18 cellular contexts compared by ENCODE assay signal in the genomic region with DNA sequence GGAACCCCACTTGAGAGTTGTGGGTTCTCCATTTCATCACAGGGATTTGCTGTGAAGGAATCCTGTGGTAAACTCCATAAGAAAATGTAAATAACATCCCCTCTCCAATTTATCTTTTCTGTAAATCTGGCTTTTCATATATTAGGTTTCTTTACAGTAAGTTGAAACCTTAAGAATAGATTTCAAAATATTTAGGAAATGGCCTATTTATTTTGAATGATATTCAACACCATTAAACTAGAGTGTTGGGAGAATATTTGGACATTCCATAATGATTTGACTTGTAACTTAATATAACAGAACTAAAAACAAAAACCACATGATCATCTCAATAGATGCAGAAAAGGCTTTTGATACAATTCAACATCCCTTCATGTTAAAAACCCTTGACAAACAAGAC.
"Had no signal": no experiment of that assay in that cellular context is flagged by ENCODE, and none has a peak within 500 bp of the region (broad histone marks: within the 10 kb centered on the region; RNA-seq: fewer than 3 reads in every experiment).

No MANE protein-coding gene starts in this region.

- H3K4me1 ChIP-seq: esophagus muscularis mucosa, foreskin keratinocyte, gastroesophageal sphincter, heart left ventricle, left lung had no signal

- H3K4me1 Mint-ChIP-seq: memory B cell had no signal

- H3K4me3 Mint-ChIP-seq: memory B cell had no signal

- H3K27ac Mint-ChIP-seq: memory B cell had no signal

- H3K9me3 ChIP-seq: esophagus muscularis mucosa, left lung had no signal

- H3K27ac ChIP-seq: coronary artery, dorsolateral prefrontal cortex, esophagus muscularis mucosa, foreskin keratinocyte, gastroesophageal sphincter, heart left ventricle, left lung had no signal

- H3K4me3 ChIP-seq: coronary artery, dorsolateral prefrontal cortex, esophagus muscularis mucosa, gastroesophageal sphincter, heart left ventricle, left lung, lung had no signal

- DNase-seq: dermis blood vessel endothelial cell; dorsolateral prefrontal cortex; effector CD4-positive, alpha-beta T cell; effector memory CD4-positive, alpha-beta T cell; foreskin keratinocyte; heart left ventricle; hippocampal formation; left cardiac atrium; left lung; left ventricle myocardium superior; mammary epithelial cell; mesendoderm; midbrain had no signal

- H3K27me3 ChIP-seq: dorsolateral prefrontal cortex, esophagus muscularis mucosa, foreskin keratinocyte, gastroesophageal sphincter, heart left ventricle, left lung had no signal

- H3K36me3 ChIP-seq: esophagus muscularis mucosa, gastroesophageal sphincter, heart left ventricle, left lung had no signal

- H3K36me3 Mint-ChIP-seq: memory B cell had no signal

- H3K9me3 Mint-ChIP-seq: memory B cell had no signal

- ATAC-seq: foreskin keratinocyte, gastroesophageal sphincter, heart left ventricle, left cardiac atrium, left lung, left ventricle myocardium superior had no signal
